Comparison of ENCODE assay signal across 8 cellular contexts in the genomic region with DNA sequence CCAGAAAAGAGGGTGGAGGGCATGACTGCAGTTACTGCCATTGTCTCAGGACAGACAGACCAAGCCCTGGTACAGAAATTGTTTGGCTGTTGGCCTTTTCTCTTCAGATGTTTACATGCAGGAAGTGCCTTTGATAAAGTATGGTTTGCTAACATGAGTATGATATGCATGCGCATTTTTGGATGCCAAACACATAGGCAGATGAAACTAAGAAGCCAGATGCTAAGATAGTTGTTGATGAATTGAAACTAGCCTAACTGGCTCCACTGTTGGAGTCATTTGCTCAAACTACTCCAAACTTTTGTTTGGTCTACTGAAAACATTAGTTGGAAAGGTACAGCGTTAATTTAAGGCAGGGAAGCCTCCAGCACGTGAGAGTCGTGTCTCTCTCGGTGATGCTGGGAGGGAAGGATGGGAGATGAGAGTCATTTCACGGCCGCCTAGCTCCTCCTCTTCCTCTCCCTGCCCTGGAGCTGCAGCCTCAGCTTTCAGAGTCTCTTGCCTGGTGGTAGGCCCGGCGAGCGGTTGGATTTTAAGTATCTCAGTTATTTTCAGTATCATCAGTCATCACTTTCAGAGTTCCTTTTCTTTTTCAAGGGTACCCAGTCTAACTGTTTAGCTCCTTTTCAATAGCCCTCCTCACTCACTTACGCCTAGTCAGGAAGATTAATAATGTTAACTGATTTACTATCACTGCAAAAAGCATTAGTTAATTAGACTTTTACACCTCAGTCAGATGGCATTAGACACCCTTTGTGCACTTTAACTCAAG. TPM values are rescaled to one million over a fixed set of nuclear protein-coding genes. Genes with fewer than 3 reads are reported as not detected.
A peak's percentile ranks its signal among the peaks of the same experiment; 100 is the strongest.
DNase-seq lines count a peak whose midpoint lies in the region; ATAC-seq and TF ChIP-seq lines count a peak whose summit lies in the region.

No MANE protein-coding gene starts in this region.

- TF ChIP-seq CTCF in OCI-LY3 (IDR thresholded peaks at IDR 0.05; ENCODE audit: low read depth, low read length) (no peak), cardiac muscle cell (IDR thresholded peaks at IDR 0.05; ENCODE audit: low read depth, low read length) (no peak)

- H3K36me3 ChIP-seq in OCI-LY3 (replicated peaks; ENCODE audit: low read depth, low read length): no peaks in the 10 kb centered on the region
- no peaks in the 10 kb centered on the region for H3K36me3 ChIP-seq in cardiac muscle cell
- no peaks in the 10 kb centered on the region for H3K36me3 ChIP-seq in skeletal muscle tissue (ENCODE audit: control insufficient read depth in 3 of 3, insufficient read depth in 3 of 3, low read length in 3 of 3)

- peak; percentile 39 for ATAC-seq in HG02981 (IDR thresholded peaks at IDR 0.05; ENCODE audit: unreplicated experiment)
- peak; percentile 76 for ATAC-seq in activated T-helper 17 cell treated with anti-CD3 and anti-CD28 coated beads, Interleukin-2, amount 50 U/mL, for 72 hours (replicated peaks)

- no peaks in the 10 kb centered on the region for H3K36me3 Mint-ChIP-seq in activated T-helper 17 cell treated with anti-CD3 and anti-CD28 coated beads, Interleukin-2, amount 50 U/mL, for 72 hours (ENCODE audit: low read depth)

- peak overlapping the region; percentile 89 for H3K27ac Mint-ChIP-seq in activated T-helper 17 cell treated with anti-CD3 and anti-CD28 coated beads, Interleukin-2, amount 50 U/mL, for 72 hours

- H3K9ac ChIP-seq in OCI-LY3 (ENCODE audit: low read length): peak overlapping the region; percentile 85
- H3K9ac ChIP-seq in skeletal muscle tissue (ENCODE audit: low read depth in 1 of 3, low read length in 3 of 3): peak overlapping the region; percentile 39 to 73 (median 55)

- H3K27ac ChIP-seq in OCI-LY3 (ENCODE audit: low read length): peak overlapping the region; percentile 99
- H3K27ac ChIP-seq in cardiac muscle cell: peak overlapping the region; percentile 82
- H3K27ac ChIP-seq in skeletal muscle tissue (ENCODE audit: low read depth, low read length): peak overlapping the region; percentile 97

- peak overlapping the region; percentile 71 for H3K4me3 ChIP-seq in OCI-LY3 (ENCODE audit: low read length)
- H3K4me3 ChIP-seq in cardiac muscle cell: no peak overlapping the region
- peak overlapping the region; percentile 46 to 75 (median 64) for H3K4me3 ChIP-seq in skeletal muscle tissue (ENCODE audit: low read length in 3 of 3)

- H4K20me1 ChIP-seq in OCI-LY3 (ENCODE audit: insufficient read depth, low read length): peaks cover 33% of the 10 kb centered on the region

- H3K27me3 Mint-ChIP-seq in activated T-helper 17 cell treated with anti-CD3 and anti-CD28 coated beads, Interleukin-2, amount 50 U/mL, for 72 hours: no peaks in the 10 kb centered on the region

- no peaks in the 10 kb centered on the region for H3K9me3 Mint-ChIP-seq in activated T-helper 17 cell treated with anti-CD3 and anti-CD28 coated beads, Interleukin-2, amount 50 U/mL, for 72 hours

- H3K4me1 ChIP-seq in OCI-LY3 (ENCODE audit: low read length): peaks cover 89% of the 10 kb centered on the region
- H3K4me1 ChIP-seq in cardiac muscle cell (ENCODE audit: low read depth): peaks cover 56% of the 10 kb centered on the region
- H3K4me1 ChIP-seq in skeletal muscle tissue (ENCODE audit: control insufficient read depth in 3 of 3, insufficient read depth in 3 of 3, low read length in 3 of 3): peaks cover 29 to 44% (median 42%) of the 10 kb centered on the region in 3 donors

- H3K27me3 ChIP-seq in OCI-LY3 (ENCODE audit: low read depth, low read length) (no peaks in the 10 kb centered on the region), cardiac muscle cell (no peaks in the 10 kb centered on the region), skeletal muscle tissue (ENCODE audit: control insufficient read depth in 3 of 3, insufficient read depth in 3 of 3, low read length in 3 of 3) (no peaks in the 10 kb centered on the region)

- DNase-seq in DMS53 (lab: John Stamatoyannopoulos, UW) (peak; percentile 74), DMS53 treated with DMSO at 0.1 percent for 48 hours (lab: John Stamatoyannopoulos, UW; ENCODE audit: unreplicated experiment) (no peak), cardiac muscle cell (ENCODE audit: low read depth in 1 of 2, low spot score in 1 of 2) (peak; percentile 57 to 77), NK-92 (lab: John Stamatoyannopoulos, UW; ENCODE audit: unreplicated experiment) (no peak)

- peak overlapping the region; percentile 98 for H3K4me2 ChIP-seq in OCI-LY3 (ENCODE audit: low read length)

- no peaks in the 10 kb centered on the region for H3K9me3 ChIP-seq in OCI-LY3 (ENCODE audit: insufficient read depth, low read length)
- H3K9me3 ChIP-seq in cardiac muscle cell (ENCODE audit: low read depth): no peaks in the 10 kb centered on the region
- H3K9me3 ChIP-seq in skeletal muscle tissue (ENCODE audit: control insufficient read depth in 3 of 3, low read length in 3 of 3): no peaks in the 10 kb centered on the region

- no peak overlapping the region for H2AFZ ChIP-seq in OCI-LY3 (ENCODE audit: low read depth, low read length)

- peaks cover 81% of the 10 kb centered on the region for H3K79me2 ChIP-seq in OCI-LY3 (ENCODE audit: low read length)

- peaks cover 41% of the 10 kb centered on the region for H3K4me1 Mint-ChIP-seq in activated T-helper 17 cell treated with anti-CD3 and anti-CD28 coated beads, Interleukin-2, amount 50 U/mL, for 72 hours

- peak overlapping the region; percentile 92 for H3K4me3 Mint-ChIP-seq in activated T-helper 17 cell treated with anti-CD3 and anti-CD28 coated beads, Interleukin-2, amount 50 U/mL, for 72 hours

RNA-seq across cellular contexts. Expression of gene RREB1, which starts 29.8 kb away (rescaled TPM):
- 10 to 100 TPM; 14.8 to 21.9 TPM for total RNA-seq in activated T-helper 17 cell treated with anti-CD3 and anti-CD28 coated beads, Interleukin-2, amount 50 U/mL, for 72 hours
- total RNA-seq in cardiac muscle cell (30.5 and 55.3 TPM in 2 replicates), skeletal muscle tissue (22.4 TPM)
- polyA plus RNA-seq in cardiac muscle cell: 15.4 and 22.1 TPM in 2 replicates

Comparison
In these comparisons a context has a peak if more than half of its experiments do, and no peak if none do; other contexts are left out.
1. DNase-seq: peak in DMS53 (single experiment) and cardiac muscle cell (2 of 2); none in DMS53 treated with DMSO at 0.1 percent for 48 hours (single experiment) and NK-92 (single experiment).
2. Peak in every context shown above with its lines, with median percentiles within 50 percentile points of each other: H3K27ac ChIP-seq.